In the genomic region with DNA sequence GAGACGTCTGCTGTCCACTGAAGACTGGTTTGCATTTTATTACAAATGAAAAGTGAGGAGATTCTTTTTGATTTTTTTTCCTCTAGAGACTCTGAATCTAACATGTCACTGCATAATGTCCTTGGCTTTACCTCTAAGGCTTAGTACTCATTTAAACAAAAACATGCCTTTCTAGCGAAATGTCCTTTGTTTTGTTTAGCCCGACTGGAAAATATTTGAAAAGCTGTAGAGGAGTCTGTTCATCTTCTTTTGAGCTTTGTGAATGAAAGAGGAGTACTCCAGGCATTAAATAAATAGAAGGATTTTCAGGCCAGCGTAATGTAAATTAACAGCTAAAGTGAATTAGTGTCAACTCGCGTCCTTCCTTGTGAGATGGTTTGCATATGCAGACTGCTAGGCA, we compare ENCODE assay signal across 13 cellular contexts.
"Had no signal": no experiment of that assay in that cellular context is flagged by ENCODE, and none has a peak within 500 bp of the region (broad histone marks: within the 10 kb centered on the region; RNA-seq: fewer than 3 reads in every experiment).

No MANE protein-coding gene starts in this region.

- H3K4me1 Mint-ChIP-seq: activated naive CD4-positive, alpha-beta T cell treated with anti-CD3 and anti-CD28 coated beads, Interleukin-2, amount 50 U/mL, for 24 hours; natural killer cell; stimulated activated memory B cell treated with anti-CD40 and anti-IgM and Interleukin-4, amounts not matched to agents 10 μg/mL and 1 μg/mL and 100 μg/mL, for 72 hours had no signal

- H3K36me3 ChIP-seq: adrenal gland, thoracic aorta had no signal

- H3K36me3 Mint-ChIP-seq: natural killer cell; stimulated activated memory B cell treated with anti-CD40 and anti-IgM and Interleukin-4, amounts not matched to agents 10 μg/mL and 1 μg/mL and 100 μg/mL, for 72 hours had no signal

- DNase-seq: activated CD4-positive, alpha-beta T cell treated with anti-CD3 and anti-CD28 coated beads, Interleukin-2, amount 50 U/mL, for 1 hour; activated gamma-delta T cell; adrenal gland; effector CD8-positive, alpha-beta T cell; mesendoderm; natural killer cell; stimulated activated CD4-positive, alpha-beta T cell treated with anti-CD3 and anti-CD28 coated beads, Interleukin-4, amount 100 ng/mL, for 24 hours; T1000 had no signal

- H3K9me3 ChIP-seq: adrenal gland, thoracic aorta had no signal

- H3K4me1 ChIP-seq: adrenal gland had no signal

- H3K4me3 Mint-ChIP-seq: activated naive CD4-positive, alpha-beta T cell treated with anti-CD3 and anti-CD28 coated beads, Interleukin-2, amount 50 U/mL, for 24 hours; dendritic cell treated with granulocyte-macrophage colony-stimulating factor and Interleukin-4, amounts not matched to agents 40 ng/mL and 50 ng/mL, for 4 days; natural killer cell; stimulated activated memory B cell treated with anti-CD40 and anti-IgM and Interleukin-4, amounts not matched to agents 10 μg/mL and 1 μg/mL and 100 μg/mL, for 72 hours had no signal

- H3K9me3 Mint-ChIP-seq: activated naive CD4-positive, alpha-beta T cell treated with anti-CD3 and anti-CD28 coated beads, Interleukin-2, amount 50 U/mL, for 24 hours; dendritic cell treated with granulocyte-macrophage colony-stimulating factor and Interleukin-4, amounts not matched to agents 40 ng/mL and 50 ng/mL, for 4 days; natural killer cell; stimulated activated memory B cell treated with anti-CD40 and anti-IgM and Interleukin-4, amounts not matched to agents 10 μg/mL and 1 μg/mL and 100 μg/mL, for 72 hours had no signal

- H3K4me3 ChIP-seq: adrenal gland, skin epidermis, thoracic aorta had no signal

- H3K27ac Mint-ChIP-seq: activated naive CD4-positive, alpha-beta T cell treated with anti-CD3 and anti-CD28 coated beads, Interleukin-2, amount 50 U/mL, for 24 hours; dendritic cell treated with granulocyte-macrophage colony-stimulating factor and Interleukin-4, amounts not matched to agents 40 ng/mL and 50 ng/mL, for 4 days; natural killer cell; stimulated activated memory B cell treated with anti-CD40 and anti-IgM and Interleukin-4, amounts not matched to agents 10 μg/mL and 1 μg/mL and 100 μg/mL, for 72 hours had no signal

- H3K27ac ChIP-seq: adrenal gland, skin epidermis, thoracic aorta had no signal
